ENCODE assay signal across 35 cellular contexts in genomic region chr7:35553498-35553897, GRCh38.
A peak's percentile ranks its signal among the peaks of the same experiment; 100 is the strongest.
DNase-seq lines count a peak whose midpoint lies in the region; ATAC-seq, FAIRE-seq and TF ChIP-seq lines count a peak whose summit lies in the region.
"Had no signal": no experiment of that assay in that cellular context is flagged by ENCODE, and none has a peak within 500 bp of the region (broad histone marks: within the 10 kb centered on the region; RNA-seq: fewer than 3 reads in every experiment).

No MANE protein-coding gene starts in this region.

- no peak overlapping the region for H2AFZ ChIP-seq in HepG2 (ENCODE audit: low read length)
- H2AFZ ChIP-seq in mesenchymal stem cell (ENCODE audit: low read depth, low read length), result no peak overlapping the region

- H3K9me3 ChIP-seq in liver (ENCODE audit: control insufficient read depth in 4 of 4, low read length in 3 of 4) (no peaks in the 10 kb centered on the region), HepG2 (ENCODE audit: low read length) (no peaks in the 10 kb centered on the region), cardiac muscle cell (ENCODE audit: low read depth) (no peaks in the 10 kb centered on the region), mesenchymal stem cell (ENCODE audit: control insufficient read depth, low read length) (no peaks in the 10 kb centered on the region)
- H3K9me3 ChIP-seq: testis, uterus had no signal

- H3K27ac ChIP-seq in liver (ENCODE audit: low read depth in 1 of 2, low read length in 2 of 2) (no peak overlapping the region), HepG2 (ENCODE audit: extremely low read length, insufficient read depth, low read length) (no peak overlapping the region), cardiac muscle cell (no peak overlapping the region), mesenchymal stem cell (ENCODE audit: low read length, poor library complexity, severe bottlenecking) (no peak overlapping the region)
- H3K27ac ChIP-seq: skin epidermis, testis, uterus had no signal

- CTCF ChIA-PET in HepG2 (lab: Yijun Ruan, JAX; ENCODE audit: low intra/inter-chr PET ratio, low total read pairs), result no interaction called here

- intact Hi-C loops in HepG2 (cut with micrococcal nuclease; ENCODE audit: unreplicated experiment), result no loop called here
- intact Hi-C loops in activated T-helper 1 cell treated with anti-CD3 and anti-CD28 coated beads, Interleukin-12 subunit alpha, Interleukin-12 subunit beta, Interleukin-2, Interleukin-4 antibody, amounts not matched to agents 30 ng/mL and 10 ng/mL and 1 ng/mL, durations not matched to agents 14 hours and 24 hours and 36 hours (cut with micrococcal nuclease), result no loop called here

- no peak overlapping the region for H4K91ac ChIP-seq in mesenchymal stem cell (ENCODE audit: low read length)

- no peaks in the 10 kb centered on the region for H4K20me1 ChIP-seq in HepG2 (ENCODE audit: insufficient read depth, low read length)

- no peak overlapping the region for H2BK12ac ChIP-seq in mesenchymal stem cell (ENCODE audit: low read length in 2 of 2)

- no peak overlapping the region for H3K4ac ChIP-seq in mesenchymal stem cell (ENCODE audit: low read depth in 1 of 2, low read length in 2 of 2)

- BruUV-seq in HepG2 (replicated peaks; lab: Mats Ljungman, UMichigan), result no TSS peak

- no peaks in the 10 kb centered on the region for H3K4me1 Mint-ChIP-seq in activated T-helper 1 cell treated with anti-CD3 and anti-CD28 coated beads, Interleukin-12 subunit alpha, Interleukin-12 subunit beta, Interleukin-2, Interleukin-4 antibody, amounts not matched to agents 30 ng/mL and 10 ng/mL and 1 ng/mL, durations not matched to agents 14 hours and 24 hours and 36 hours (ENCODE audit: low read depth)
- H3K4me1 Mint-ChIP-seq: WTC11 had no signal

- no peaks in the 10 kb centered on the region for H3K79me2 ChIP-seq in HepG2 (ENCODE audit: insufficient read depth, low read length)

- no peak overlapping the region for H3K4me3 Mint-ChIP-seq in activated T-helper 1 cell treated with anti-CD3 and anti-CD28 coated beads, Interleukin-12 subunit alpha, Interleukin-12 subunit beta, Interleukin-2, Interleukin-4 antibody, amounts not matched to agents 30 ng/mL and 10 ng/mL and 1 ng/mL, durations not matched to agents 14 hours and 24 hours and 36 hours
- H3K4me3 Mint-ChIP-seq: activated naive CD8-positive, alpha-beta T cell treated with anti-CD3 and anti-CD28 coated beads, Interleukin-2, amount 10 ng/mL, durations not matched to agents 7 days and 5 days; activated T-cell treated with anti-CD3 and anti-CD28 coated beads, Interleukin-2, amount 50 U/mL, for 4 hours; B cell; CD4-positive, alpha-beta memory T cell; effector memory CD8-positive, alpha-beta T cell; HFFc6; natural killer cell treated with Interleukin-12 subunit alpha and Interleukin-12 subunit beta and Interleukin-15 and Interleukin-18, amount 100 ng/mL, for 72 hours; WTC11 had no signal

- H3K9ac ChIP-seq in liver (ENCODE audit: low read depth in 1 of 2, low read length in 2 of 2), result no peak overlapping the region
- H3K9ac ChIP-seq in HepG2 (ENCODE audit: insufficient read depth, low read depth, low read length), result no peak overlapping the region
- no peak overlapping the region for H3K9ac ChIP-seq in mesenchymal stem cell (ENCODE audit: low read length)

- ATAC-seq in HepG2 (no peak), GM19324 (IDR thresholded peaks at IDR 0.05; ENCODE audit: low FRiP score, unreplicated experiment) (no peak)
- ATAC-seq: activated T-cell treated with anti-CD3 and anti-CD28 coated beads, Interleukin-2, amount 50 U/mL, for 4 hours; effector memory CD8-positive, alpha-beta T cell; natural killer cell treated with Interleukin-12 subunit alpha and Interleukin-12 subunit beta and Interleukin-15 and Interleukin-18, amount 100 ng/mL, for 72 hours; Panc1; WTC11 had no signal

- no peaks in the 10 kb centered on the region for H3K79me1 ChIP-seq in mesenchymal stem cell (replicated peaks; ENCODE audit: low read length, poor library complexity, severe bottlenecking)

- H3K4me1 ChIP-seq in liver (ENCODE audit: control insufficient read depth in 4 of 4, insufficient read depth in 4 of 4, low read length in 3 of 4), result peaks cover 1 to 25% (median 9%) of the 10 kb centered on the region in 4 donors
- H3K4me1 ChIP-seq in HepG2 (ENCODE audit: insufficient read depth, low read length), result peaks cover 23% of the 10 kb centered on the region
- peaks cover 7% of the 10 kb centered on the region for H3K4me1 ChIP-seq in cardiac muscle cell (ENCODE audit: low read depth)
- no peaks in the 10 kb centered on the region for H3K4me1 ChIP-seq in mesenchymal stem cell (ENCODE audit: control insufficient read depth, insufficient read depth, low read depth, low read length)
- H3K4me1 ChIP-seq: testis, uterus had no signal

- H3K23ac ChIP-seq in mesenchymal stem cell (ENCODE audit: low read length in 2 of 2), result no peak overlapping the region

- no peaks in the 10 kb centered on the region for H3K36me3 Mint-ChIP-seq in activated T-helper 1 cell treated with anti-CD3 and anti-CD28 coated beads, Interleukin-12 subunit alpha, Interleukin-12 subunit beta, Interleukin-2, Interleukin-4 antibody, amounts not matched to agents 30 ng/mL and 10 ng/mL and 1 ng/mL, durations not matched to agents 14 hours and 24 hours and 36 hours (ENCODE audit: low read depth)
- H3K36me3 Mint-ChIP-seq: activated naive CD8-positive, alpha-beta T cell treated with anti-CD3 and anti-CD28 coated beads, Interleukin-2, amount 10 ng/mL, durations not matched to agents 7 days and 5 days; CD4-positive, alpha-beta memory T cell; natural killer cell treated with Interleukin-12 subunit alpha and Interleukin-12 subunit beta and Interleukin-15 and Interleukin-18, amount 100 ng/mL, for 72 hours; WTC11 had no signal

- H3K4me3 ChIP-seq in liver (ENCODE audit: low read depth in 1 of 3, low read length in 3 of 3) (no peak overlapping the region), HepG2 (replicated peaks in 1 of 3; ENCODE audit: insufficient read depth in 1 of 3, low read depth in 2 of 3, low read length in 3 of 3) (no peak overlapping the region), cardiac muscle cell (no peak overlapping the region), mesenchymal stem cell (ENCODE audit: insufficient read depth in 1 of 2, low read depth in 1 of 2, low read length in 2 of 2) (no peak overlapping the region)
- H3K4me3 ChIP-seq: skin epidermis, testis, uterus had no signal

- H2BK15ac ChIP-seq in mesenchymal stem cell (ENCODE audit: low read depth, poor library complexity, severe bottlenecking), result no peak overlapping the region

- DNase-seq in HepG2 (ENCODE audit: low spot score) (no peak), cardiac muscle cell (ENCODE audit: low read depth in 1 of 2, low spot score in 1 of 2) (peak; percentile 21 to 44), mesenchymal stem cell (peak; percentile 4), frontal cortex (ENCODE audit: low spot score in 2 of 2) (no peak)
- DNase-seq in activated T-helper 1 cell treated with anti-CD3 and anti-CD28 coated beads, Interleukin-12 subunit alpha, Interleukin-12 subunit beta, Interleukin-2, Interleukin-4 antibody, amounts not matched to agents 30 ng/mL and 10 ng/mL and 1 ng/mL, durations not matched to agents 14 hours and 24 hours and 36 hours (ENCODE audit: low spot score), result no peak
- DNase-seq: ACHN; activated CD4-positive, alpha-beta T cell treated with anti-CD3 and anti-CD28 coated beads, Interleukin-2, amount 50 U/mL, for 1 hour; activated gamma-delta T cell treated with Interleukin-2 at 50 U/mL for 16 hours; activated naive CD8-positive, alpha-beta T cell treated with anti-CD3 and anti-CD28 coated beads, Interleukin-2, amount 10 ng/mL, durations not matched to agents 7 days and 5 days; activated T-cell treated with anti-CD3 and anti-CD28 coated beads, Interleukin-2, amount 50 U/mL, for 4 hours; caudate nucleus; CD4-positive, alpha-beta memory T cell; cortex of kidney; effector memory CD8-positive, alpha-beta T cell; erythroblast; HFFc6; mammary epithelial cell; NCI-H1105 treated with DMSO at 0.1 percent for 48 hours; NCI-H2029; NCI-H524 treated with DMSO at 0.1 percent for 48 hours; SHP77 treated with DMSO at 0.1 percent for 48 hours; stimulated activated naive CD4-positive, alpha-beta T cell treated with Interleukin-2 at 50 U/mL for 16 hours; SW 1271; T-helper 9 cell; testis; uterus had no signal

- H3K27me3 ChIP-seq in liver (ENCODE audit: control insufficient read depth in 4 of 4, insufficient read depth in 4 of 4, low read length in 3 of 4) (no peaks in the 10 kb centered on the region), HepG2 (ENCODE audit: control insufficient read depth in 1 of 2, insufficient read depth in 2 of 2, low read length in 2 of 2) (no peaks in the 10 kb centered on the region; a peak in 1 of 5 replicates), cardiac muscle cell (no peaks in the 10 kb centered on the region), mesenchymal stem cell (ENCODE audit: control insufficient read depth in 1 of 2, insufficient read depth in 1 of 2, low read length in 2 of 2) (peaks cover 10 to 32% of the 10 kb centered on the region in 2 experiments)
- H3K27me3 ChIP-seq: testis, uterus had no signal

- no peak overlapping the region for H3K4me2 ChIP-seq in HepG2 (ENCODE audit: low read depth, low read length)
- H3K4me2 ChIP-seq in mesenchymal stem cell (ENCODE audit: low read length, poor library complexity, severe bottlenecking), result no peak overlapping the region

- FAIRE-seq in HepG2 (lab: Jason Lieb, UNC), result no peak
- no peak for FAIRE-seq in frontal cortex (lab: Jason Lieb, UNC)
- FAIRE-seq: astrocyte, keratinocyte had no signal

- no peaks in the 10 kb centered on the region for H3K9me3 Mint-ChIP-seq in activated T-helper 1 cell treated with anti-CD3 and anti-CD28 coated beads, Interleukin-12 subunit alpha, Interleukin-12 subunit beta, Interleukin-2, Interleukin-4 antibody, amounts not matched to agents 30 ng/mL and 10 ng/mL and 1 ng/mL, durations not matched to agents 14 hours and 24 hours and 36 hours
- H3K9me3 Mint-ChIP-seq: activated T-cell treated with anti-CD3 and anti-CD28 coated beads, Interleukin-2, amount 50 U/mL, for 4 hours; CD4-positive, alpha-beta memory T cell; effector memory CD8-positive, alpha-beta T cell; HFFc6; natural killer cell treated with Interleukin-12 subunit alpha and Interleukin-12 subunit beta and Interleukin-15 and Interleukin-18, amount 100 ng/mL, for 72 hours; WTC11 had no signal

- H3K27ac Mint-ChIP-seq in activated T-helper 1 cell treated with anti-CD3 and anti-CD28 coated beads, Interleukin-12 subunit alpha, Interleukin-12 subunit beta, Interleukin-2, Interleukin-4 antibody, amounts not matched to agents 30 ng/mL and 10 ng/mL and 1 ng/mL, durations not matched to agents 14 hours and 24 hours and 36 hours, result no peak overlapping the region
- H3K27ac Mint-ChIP-seq: activated naive CD8-positive, alpha-beta T cell treated with anti-CD3 and anti-CD28 coated beads, Interleukin-2, amount 10 ng/mL, durations not matched to agents 7 days and 5 days; B cell; CD4-positive, alpha-beta memory T cell; effector memory CD8-positive, alpha-beta T cell; HFFc6; natural killer cell treated with Interleukin-12 subunit alpha and Interleukin-12 subunit beta and Interleukin-15 and Interleukin-18, amount 100 ng/mL, for 72 hours; WTC11 had no signal

- WGBS in liver, result 34% methylated on average over 2 of the region's 2 CpGs
- 56% methylated on average over 2 of the region's 2 CpGs for WGBS in HepG2 (ENCODE audit: low lambda C conversion rate)
- 43% methylated on average over 1 of the region's 2 CpGs for WGBS in mesenchymal stem cell

- in situ Hi-C loops in HepG2 (cut with HindIII; ENCODE audit: extremely low pct_ligation_motif_present, low pct_unique_long_range_greater_than_20kb), result no loop called here

- H3K18ac ChIP-seq in mesenchymal stem cell (ENCODE audit: low read depth in 1 of 2, low read length in 2 of 2), result no peak overlapping the region

- H2BK120ac ChIP-seq in mesenchymal stem cell (ENCODE audit: low read depth, low read length), result no peak overlapping the region

- TF ChIP-seq EP300 in HepG2 (IDR thresholded peaks at IDR 0.05; ENCODE audit: low read depth in 2 of 2, low read length in 2 of 2), result no peak
- TF ChIP-seq EP300 in HepG2 (CRISPR knock-in tag; IDR thresholded peaks at IDR 0.05; ENCODE audit: borderline replicate concordance), result no peak

- no peaks in the 10 kb centered on the region for H3K36me3 ChIP-seq in liver (ENCODE audit: control insufficient read depth in 4 of 4, insufficient read depth in 3 of 4, low read depth in 1 of 4, low read length in 3 of 4)
- H3K36me3 ChIP-seq in HepG2 (replicated peaks in 1 of 2; ENCODE audit: control insufficient read depth in 1 of 2, insufficient read depth in 2 of 2, low read length in 2 of 2), result no peaks in the 10 kb centered on the region
- no peaks in the 10 kb centered on the region for H3K36me3 ChIP-seq in cardiac muscle cell
- H3K36me3 ChIP-seq in mesenchymal stem cell (ENCODE audit: control insufficient read depth in 1 of 2, insufficient read depth in 2 of 2, low read depth in 1 of 2, low read length in 2 of 2), result no peaks in the 10 kb centered on the region
- H3K36me3 ChIP-seq: uterus had no signal

- H2BK5ac ChIP-seq in mesenchymal stem cell (ENCODE audit: low read depth, low read length, poor library complexity, severe bottlenecking), result no peak overlapping the region

- TF ChIP-seq CTCF in liver (IDR thresholded peaks at IDR 0.05; ENCODE audit: low read depth, low read length, missing input control) (no peak), HepG2 (CRISPR knock-in tag; IDR thresholded peaks at IDR 0.05) (no peak), cardiac muscle cell (IDR thresholded peaks at IDR 0.05; ENCODE audit: low read depth, low read length) (no peak)

- TF ChIP-seq RAD21 in liver (IDR thresholded peaks at IDR 0.05) (no peak), HepG2 (CRISPR knock-in tag; IDR thresholded peaks at IDR 0.05) (no peak)

- no peak overlapping the region for H2AK5ac ChIP-seq in mesenchymal stem cell (ENCODE audit: low read length, severe bottlenecking)

- no peak overlapping the region for H4K8ac ChIP-seq in mesenchymal stem cell (ENCODE audit: low read length)

- POLR2A ChIA-PET in HepG2 (lab: Yijun Ruan, JAX), result no interaction called here

- TF ChIP-seq POLR2A in HepG2 (IDR thresholded peaks at IDR 0.05; ENCODE audit: insufficient read depth in 1 of 2, low read depth in 2 of 2, low read length in 2 of 2), result no peak

- H3K14ac ChIP-seq in mesenchymal stem cell (ENCODE audit: low read length in 2 of 2), result peak overlapping the region in 1 of 2 experiments; percentile 11

- peaks cover 5% of the 10 kb centered on the region for H3K27me3 Mint-ChIP-seq in activated T-helper 1 cell treated with anti-CD3 and anti-CD28 coated beads, Interleukin-12 subunit alpha, Interleukin-12 subunit beta, Interleukin-2, Interleukin-4 antibody, amounts not matched to agents 30 ng/mL and 10 ng/mL and 1 ng/mL, durations not matched to agents 14 hours and 24 hours and 36 hours (ENCODE audit: insufficient read depth)

Comparison
In these comparisons a context has a peak if more than half of its experiments do, and no peak if none do; other contexts are left out.
1. DNase-seq: peak in cardiac muscle cell (2 of 2) and mesenchymal stem cell (single experiment); none in HepG2 (single experiment), frontal cortex (0 of 2) and activated T-helper 1 cell treated with anti-CD3 and anti-CD28 coated beads, Interleukin-12 subunit alpha, Interleukin-12 subunit beta, Interleukin-2, Interleukin-4 antibody, amounts not matched to agents 30 ng/mL and 10 ng/mL and 1 ng/mL, durations not matched to agents 14 hours and 24 hours and 36 hours (single experiment).